9 cellular contexts compared by ENCODE assay signal in genomic region chr7:122532406-122533269, GRCh38.
DNase-seq lines count a peak whose midpoint lies in the region; ATAC-seq and TF ChIP-seq lines count a peak whose summit lies in the region.
"Had no signal": no experiment of that assay in that cellular context is flagged by ENCODE, and none has a peak within 500 bp of the region (broad histone marks: within the 10 kb centered on the region; RNA-seq: fewer than 3 reads in every experiment).

No MANE protein-coding gene starts in this region.

- no peaks in the 10 kb centered on the region for H3K27me3 ChIP-seq in neural cell (ENCODE audit: insufficient read depth, low read depth, low read length)

- peaks cover 6% of the 10 kb centered on the region for H3K79me2 ChIP-seq in neural cell (replicated peaks; ENCODE audit: insufficient read depth, low read length)

- H3F3A ChIP-seq in neural cell (ENCODE audit: insufficient read depth, low read length, poor library complexity, severe bottlenecking): no peaks in the 10 kb centered on the region

- peak; percentile 68 for TF ChIP-seq RAD21 in neural cell (conservative IDR thresholded peaks at IDR 0.05)

- no peak overlapping the region for H3K9ac ChIP-seq in neural cell (ENCODE audit: low read length)

- TF ChIP-seq CTCF in LNCAP (IDR thresholded peaks at IDR 0.05) (peak; percentile 50), choroid plexus epithelial cell (conservative IDR thresholded peaks at IDR 0.05; ENCODE audit: low read depth, low read length) (peak; percentile 41), neural cell (IDR thresholded peaks at IDR 0.05; ENCODE audit: poor library complexity, severe bottlenecking) (peak; percentile 70)

- H3K4me3 ChIP-seq in choroid plexus epithelial cell (ENCODE audit: low read depth, low read length) (no peak overlapping the region), neural cell (ENCODE audit: low read length) (no peak overlapping the region)

- H4K20me1 ChIP-seq in neural cell (ENCODE audit: insufficient read depth): no peaks in the 10 kb centered on the region

- no peak overlapping the region for H2AFZ ChIP-seq in neural cell (ENCODE audit: low read depth, low read length)

- ATAC-seq in GM21576 (IDR thresholded peaks at IDR 0.05; ENCODE audit: unreplicated experiment): no peak
- no peak for ATAC-seq in HG02610 (IDR thresholded peaks at IDR 0.05; ENCODE audit: unreplicated experiment)

- no peak for TF ChIP-seq EP300 in neural cell (conservative IDR thresholded peaks at IDR 0.05; ENCODE audit: poor library complexity, severe bottlenecking)

- no peaks in the 10 kb centered on the region for H3K9me3 ChIP-seq in neural cell (ENCODE audit: low read length)

- H3K9me2 ChIP-seq in neural cell (ENCODE audit: insufficient read depth, low read length): no peaks in the 10 kb centered on the region

- H3K27ac ChIP-seq in neural cell (ENCODE audit: low read length): no peak overlapping the region

- DNase-seq in DMS 273 (lab: John Stamatoyannopoulos, UW; ENCODE audit: unreplicated experiment) (peak; percentile 28), DMS 273 treated with DMSO at 0.1 percent for 48 hours (lab: John Stamatoyannopoulos, UW) (no peak), choroid plexus epithelial cell (ENCODE audit: low read depth) (peak; percentile 47), NCI-H1436 (lab: John Stamatoyannopoulos, UW) (no peak)
- DNase-seq: NCI-H2029 had no signal

- no peaks in the 10 kb centered on the region for H3K36me3 ChIP-seq in neural cell (ENCODE audit: insufficient read depth, low read length)

- no peak overlapping the region for H3K4me2 ChIP-seq in neural cell (ENCODE audit: low read length)

TF ChIP-seq in neural cell, 6 proteins besides CTCF, POLR2A, EP300 and RAD21:
- TF ChIP-seq REST (IDR thresholded peaks at IDR 0.05; ENCODE audit: borderline replicate concordance) (no peak), SMC3 (conservative IDR thresholded peaks at IDR 0.05; ENCODE audit: poor library complexity) (peak; percentile 73)

Comparison
In these comparisons a context has a peak if more than half of its experiments do, and no peak if none do; other contexts are left out.
1. DNase-seq: peak in DMS 273 (single experiment) and choroid plexus epithelial cell (single experiment); none in DMS 273 treated with DMSO at 0.1 percent for 48 hours (single experiment) and NCI-H1436 (single experiment).
2. Peak in every context shown above with its lines, with median percentiles within 50 percentile points of each other: CTCF ChIP-seq.